Comparison of ENCODE assay signal across 9 cellular contexts in the genomic region with DNA sequence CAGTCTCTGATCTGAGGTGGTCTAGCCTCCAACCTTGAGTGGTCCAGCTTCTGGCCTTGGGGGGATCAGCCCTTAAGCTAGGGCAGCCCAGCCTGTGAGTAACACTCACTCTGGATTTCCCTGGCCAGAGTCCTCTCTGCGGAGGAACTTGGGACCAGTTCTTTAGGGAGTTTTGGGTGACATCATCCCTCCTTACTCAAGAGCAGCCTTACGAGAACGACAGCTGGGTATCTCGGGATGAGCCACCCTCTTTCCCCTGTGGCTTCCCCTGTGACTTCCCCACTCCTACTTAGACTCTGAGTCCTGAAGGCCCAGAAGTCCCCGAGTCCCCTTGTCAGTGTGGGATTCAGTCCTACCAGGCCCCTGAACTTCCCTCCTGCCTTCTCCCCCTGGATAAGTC. TPM values are rescaled to one million over a fixed set of nuclear protein-coding genes. Genes with fewer than 3 reads are reported as not detected.
A peak's percentile ranks its signal among the peaks of the same experiment; 100 is the strongest.
DNase-seq lines count a peak whose midpoint lies in the region; ATAC-seq and TF ChIP-seq lines count a peak whose summit lies in the region.
"Had no signal": no experiment of that assay in that cellular context is flagged by ENCODE, and none has a peak within 500 bp of the region (broad histone marks: within the 10 kb centered on the region; RNA-seq: fewer than 3 reads in every experiment).

No MANE protein-coding gene starts in this region.

- 63% methylated on average over 5 of the region's 5 CpGs for WGBS in liver
- WGBS in upper lobe of left lung, 2 donors = 30 to 43% methylated on average over 4 to 5 of the region's 5 CpGs

- no peaks in the 10 kb centered on the region for H3K9me3 ChIP-seq in liver (ENCODE audit: control insufficient read depth in 4 of 4, low read length in 3 of 4)
- no peaks in the 10 kb centered on the region for H3K9me3 ChIP-seq in upper lobe of left lung
- H3K9me3 ChIP-seq: SK-N-SH had no signal

- H3K27ac ChIP-seq in liver (ENCODE audit: low read depth in 1 of 2, low read length in 2 of 2) = peak overlapping the region; percentile 42 to 44
- H3K27ac ChIP-seq in upper lobe of left lung = peak overlapping the region; percentile 73 to 86 (median 84)

- peak in 1 of 4 donors; percentile 43 for TF ChIP-seq EP300 in upper lobe of left lung (IDR thresholded peaks at IDR 0.05)

- DNase-seq in cardiac fibroblast (ENCODE audit: low read depth in 2 of 2) (peak; percentile 52 to 93), upper lobe of left lung (peak in 1 of 2 donors; percentile 70), SIG-M5 (lab: John Stamatoyannopoulos, UW) (no peak), middle frontal gyrus (ENCODE audit: extremely low spot score, low spot score) (no peak)
- DNase-seq: activated T-cell treated with anti-CD3 and anti-CD28 coated beads, Interleukin-2, amount 50 U/mL, for 24 hours; SK-N-SH had no signal

- TF ChIP-seq RAD21 in liver (IDR thresholded peaks at IDR 0.05) = no peak

- H3K27me3 ChIP-seq in liver (ENCODE audit: control insufficient read depth in 4 of 4, insufficient read depth in 4 of 4, low read length in 3 of 4) = no peaks in the 10 kb centered on the region
- H3K27me3 ChIP-seq in upper lobe of left lung = no peaks in the 10 kb centered on the region

- H3K4me3 ChIP-seq in cardiac fibroblast (replicated peaks in 1 of 2; ENCODE audit: low read depth in 2 of 2, low read length in 2 of 2) (no peak overlapping the region), liver (ENCODE audit: low read depth in 1 of 3, low read length in 3 of 3) (no peak overlapping the region), upper lobe of left lung (no peak overlapping the region)

- peak in 1 of 4 donors; percentile 55 for TF ChIP-seq POLR2A in upper lobe of left lung (IDR thresholded peaks at IDR 0.05)

- TF ChIP-seq CTCF in cardiac fibroblast (IDR thresholded peaks at IDR 0.05; ENCODE audit: low read depth, low read length) (no peak), liver (IDR thresholded peaks at IDR 0.05; ENCODE audit: low read depth, low read length, missing input control) (no peak), upper lobe of left lung (IDR thresholded peaks at IDR 0.05) (no peak)

- H3K4me1 ChIP-seq in liver (ENCODE audit: control insufficient read depth in 4 of 4, insufficient read depth in 4 of 4, low read length in 3 of 4) (peaks cover 5 to 14% (median 8%) of the 10 kb centered on the region in 4 donors), upper lobe of left lung (peaks cover 65 to 90% (median 82%) of the 10 kb centered on the region in 4 donors)

- H3K36me3 ChIP-seq in liver (ENCODE audit: control insufficient read depth in 4 of 4, insufficient read depth in 3 of 4, low read depth in 1 of 4, low read length in 3 of 4) (no peaks in the 10 kb centered on the region), upper lobe of left lung (no peaks in the 10 kb centered on the region)

- H3K9ac ChIP-seq in liver (ENCODE audit: low read depth in 1 of 2, low read length in 2 of 2) = no peak overlapping the region
- H3K9ac ChIP-seq: SK-N-SH had no signal

- ATAC-seq in HG02798 (IDR thresholded peaks at IDR 0.05; ENCODE audit: poor library complexity, unreplicated experiment) (peak; percentile 40), upper lobe of left lung (ENCODE audit: low FRiP score in 2 of 2) (peak in 1 of 2 donors; percentile 59), GM21717 (IDR thresholded peaks at IDR 0.05; ENCODE audit: unreplicated experiment) (no peak)

TF ChIP-seq in liver, 16 proteins besides CTCF, POLR2A, EP300 and RAD21:
- TF ChIP-seq NR2F2 (IDR thresholded peaks at IDR 0.05) (no peak), YY1 (IDR thresholded peaks at IDR 0.05) (no peak), FOXA1 (IDR thresholded peaks at IDR 0.05) (no peak)
TF ChIP-seq in liver: peak in this region for 0.

RNA-seq across cellular contexts. Expression of a gene that starts 10.2 kb away (rescaled TPM):
- total RNA-seq in liver = 10 to 100 TPM; 39.4 to 50.2 TPM
- polyA plus RNA-seq in liver = 10 to 100 TPM; 10.4 to 26.2 TPM
- total RNA-seq in upper lobe of left lung = 100 to 1,000 TPM in 5 of 6 donors, 10 to 100 TPM in 1; 95.3 to 607 (median 227) TPM

Comparison
In these comparisons a context has a peak if more than half of its experiments do, and no peak if none do; other contexts are left out.
1. DNase-seq: peak in cardiac fibroblast (2 of 2); none in SIG-M5 (single experiment) and middle frontal gyrus (single experiment).